In the genomic region with DNA sequence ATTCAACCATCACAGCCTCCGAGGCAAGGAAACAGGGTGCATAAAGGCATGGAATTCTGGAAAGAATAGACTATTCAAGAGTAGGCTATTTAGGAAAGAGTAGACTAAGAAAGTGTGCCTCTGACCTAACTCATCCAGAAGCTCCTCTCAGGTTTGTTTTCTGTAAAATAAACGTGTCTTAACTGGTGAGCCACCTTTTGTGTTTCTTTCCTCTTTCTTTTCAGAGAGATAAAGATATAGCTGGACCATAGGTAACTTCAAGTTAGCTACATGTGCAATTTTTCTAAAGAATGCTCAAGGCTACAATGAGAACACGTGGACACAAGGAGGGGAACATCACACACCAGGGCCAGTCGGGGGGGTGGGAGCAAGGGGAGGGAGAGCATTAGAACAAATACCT, we compare ENCODE assay signal across 10 cellular contexts.
"Had no signal": no experiment of that assay in that cellular context is flagged by ENCODE, and none has a peak within 500 bp of the region (broad histone marks: within the 10 kb centered on the region; RNA-seq: fewer than 3 reads in every experiment).

No MANE protein-coding gene starts in this region.

- H3K27ac ChIP-seq: GM23248, HL-60, KMS-11 had no signal

- H3K4me3 ChIP-seq: GM23248, HAP-1 had no signal

- H3K4me1 ChIP-seq: HAP-1 had no signal

- ATAC-seq: HCT116 had no signal

- H3K9ac ChIP-seq: GM23248, KMS-11 had no signal

- H3K36me3 ChIP-seq: HAP-1 had no signal

- DNase-seq: GM23248, GOT3, H7, IMR-90, Karpas-422, KBM-7 had no signal

- H3K9me3 ChIP-seq: HAP-1 had no signal
